In genomic region chr3:50575372-50575771, GRCh38 we compare ENCODE assay signal across 15 cellular contexts. TPM values are rescaled to one million over a fixed set of nuclear protein-coding genes. Genes with fewer than 3 reads are reported as not detected.
DNase-seq lines count a peak whose midpoint lies in the region; ATAC-seq and TF ChIP-seq lines count a peak whose summit lies in the region.
"Had no signal": no experiment of that assay in that cellular context is flagged by ENCODE, and none has a peak within 500 bp of the region (broad histone marks: within the 10 kb centered on the region; RNA-seq: fewer than 3 reads in every experiment).

No MANE protein-coding gene starts in this region.

- no peak for ATAC-seq in activated CD8-positive, alpha-beta T cell treated with anti-CD3 and anti-CD28 coated beads, Interleukin-2, amount 10 ng/mL, durations not matched to agents 7 days and 5 days
- no peak for ATAC-seq in HG03039 (IDR thresholded peaks at IDR 0.05; ENCODE audit: unreplicated experiment)
- ATAC-seq in HG03342 (IDR thresholded peaks at IDR 0.05; ENCODE audit: unreplicated experiment): no peak
- ATAC-seq: left lobe of liver, upper lobe of right lung, WTC11 had no signal

- peak; percentile 52 for DNase-seq in AG20443 (ENCODE audit: low spot score)
- DNase-seq in EH (ENCODE audit: low read depth): peak; percentile 44
- DNase-seq in activated CD8-positive, alpha-beta T cell treated with anti-CD3 and anti-CD28 coated beads, Interleukin-2, amount 10 ng/mL, durations not matched to agents 7 days and 5 days: no peak
- DNase-seq in fibroblast of the aortic adventitia (ENCODE audit: low read depth): peak; percentile 25
- no peak for DNase-seq in NCI-H1105 (lab: John Stamatoyannopoulos, UW)
- DNase-seq in posterior vena cava (ENCODE audit: low spot score): no peak
- DNase-seq: activated gamma-delta T cell, hippocampal formation, NCI-H1092 treated with DMSO at 0.1 percent for 48 hours, NCI-H226, upper lobe of right lung had no signal

- H3K27ac Mint-ChIP-seq in activated CD8-positive, alpha-beta T cell treated with anti-CD3 and anti-CD28 coated beads, Interleukin-2, amount 10 ng/mL, durations not matched to agents 7 days and 5 days: peak overlapping the region; percentile 93
- H3K27ac Mint-ChIP-seq: WTC11 had no signal

- H3K4me3 ChIP-seq in fibroblast of the aortic adventitia (ENCODE audit: low read depth, low read length): no peak overlapping the region
- H3K4me3 ChIP-seq: upper lobe of right lung had no signal

- CTCF ChIA-PET in activated CD8-positive, alpha-beta T cell treated with anti-CD3 and anti-CD28 coated beads, Interleukin-2, amount 10 ng/mL, durations not matched to agents 7 days and 5 days (lab: Charles Lee): interaction anchor here (12.9 to 24.5 kb wide), 2 partner anchors 15 to 35 kb away, joined by 387 to 1321 read pairs; partner anchors contain the start of genes CISH and MAPKAPK3

- no peak for TF ChIP-seq CTCF in fibroblast of the aortic adventitia (IDR thresholded peaks at IDR 0.05; ENCODE audit: insufficient read depth, low read length)

- H3K4me3 Mint-ChIP-seq in activated CD8-positive, alpha-beta T cell treated with anti-CD3 and anti-CD28 coated beads, Interleukin-2, amount 10 ng/mL, durations not matched to agents 7 days and 5 days: peak overlapping the region; percentile 95
- H3K4me3 Mint-ChIP-seq: WTC11 had no signal

- peaks cover 2% of the 10 kb centered on the region for H3K27me3 Mint-ChIP-seq in activated CD8-positive, alpha-beta T cell treated with anti-CD3 and anti-CD28 coated beads, Interleukin-2, amount 10 ng/mL, durations not matched to agents 7 days and 5 days (ENCODE audit: low read depth)

- peaks cover 89% of the 10 kb centered on the region for H3K36me3 Mint-ChIP-seq in activated CD8-positive, alpha-beta T cell treated with anti-CD3 and anti-CD28 coated beads, Interleukin-2, amount 10 ng/mL, durations not matched to agents 7 days and 5 days (ENCODE audit: low read depth)
- H3K36me3 Mint-ChIP-seq: WTC11 had no signal

- no peaks in the 10 kb centered on the region for H3K9me3 Mint-ChIP-seq in activated CD8-positive, alpha-beta T cell treated with anti-CD3 and anti-CD28 coated beads, Interleukin-2, amount 10 ng/mL, durations not matched to agents 7 days and 5 days (ENCODE audit: insufficient read depth)
- H3K9me3 Mint-ChIP-seq: WTC11 had no signal

- peaks cover 97% of the 10 kb centered on the region for H3K4me1 Mint-ChIP-seq in activated CD8-positive, alpha-beta T cell treated with anti-CD3 and anti-CD28 coated beads, Interleukin-2, amount 10 ng/mL, durations not matched to agents 7 days and 5 days (ENCODE audit: low read depth)

- intact Hi-C loops in posterior vena cava (cut with DNase I): loop anchor here in 1 of 2 donors (10.0 kb wide), 1 partner anchor 799 kb away; no protein-coding TSS in a partner anchor

- POLR2A ChIA-PET in activated CD8-positive, alpha-beta T cell treated with anti-CD3 and anti-CD28 coated beads, Interleukin-2, amount 10 ng/mL, durations not matched to agents 7 days and 5 days (lab: Charles Lee): interaction anchor here (1.5 to 15.9 kb wide), 3 partner anchors 15 to 35 kb away, joined by 4 to 1664 read pairs (median 612); partner anchors contain the start of genes CISH and MAPKAPK3

RNA-seq across cellular contexts. Expression of gene HEMK1, which starts 6.0 kb away (rescaled TPM):
- 10 to 100 TPM; 83.3 to 86.0 TPM for total RNA-seq in activated CD8-positive, alpha-beta T cell treated with anti-CD3 and anti-CD28 coated beads, Interleukin-2, amount 10 ng/mL, durations not matched to agents 7 days and 5 days
- 5.0 and 14.4 TPM in 2 replicates for total RNA-seq in fibroblast of the aortic adventitia (ENCODE audit: low replicate concordance)
- total RNA-seq in posterior vena cava: 10 to 100 TPM; 10.9 to 12.6 TPM

RNA-seq across cellular contexts. Expression of gene C3orf18, which starts 7.8 kb away (rescaled TPM):
- 10 to 100 TPM; 58.5 to 61.6 TPM for total RNA-seq in activated CD8-positive, alpha-beta T cell treated with anti-CD3 and anti-CD28 coated beads, Interleukin-2, amount 10 ng/mL, durations not matched to agents 7 days and 5 days
- 13.3 and 16.4 TPM in 2 replicates for total RNA-seq in fibroblast of the aortic adventitia (ENCODE audit: low replicate concordance)
- 10 to 100 TPM in 1 of 2 donors, 1 to 10 TPM in 1; 9.8 to 11.4 TPM for total RNA-seq in posterior vena cava

RNA-seq across cellular contexts. Expression of gene CISH, which starts 36.2 kb away (rescaled TPM):
- 100 to 1,000 TPM; 380 to 394 TPM for total RNA-seq in activated CD8-positive, alpha-beta T cell treated with anti-CD3 and anti-CD28 coated beads, Interleukin-2, amount 10 ng/mL, durations not matched to agents 7 days and 5 days
- total RNA-seq in fibroblast of the aortic adventitia (ENCODE audit: low replicate concordance): 0.98 and 1.4 TPM in 2 replicates
- 10 to 100 TPM in 1 of 2 donors, 1 to 10 TPM in 1; 8.6 to 12.5 TPM for total RNA-seq in posterior vena cava

RNA-seq across cellular contexts. Expression of gene MAPKAPK3, which starts 41.6 kb away (rescaled TPM):
- 100 to 1,000 TPM; 224 to 225 TPM for total RNA-seq in activated CD8-positive, alpha-beta T cell treated with anti-CD3 and anti-CD28 coated beads, Interleukin-2, amount 10 ng/mL, durations not matched to agents 7 days and 5 days
- total RNA-seq in fibroblast of the aortic adventitia (ENCODE audit: low replicate concordance) (16.0 and 55.2 TPM in 2 replicates), posterior vena cava (10 to 100 TPM; 21.8 to 32.9 TPM)

Comparison
In these comparisons a context has a peak if more than half of its experiments do, and no peak if none do; other contexts are left out.
1. DNase-seq: peak in AG20443 (single experiment), EH (single experiment) and fibroblast of the aortic adventitia (single experiment); none in activated CD8-positive, alpha-beta T cell treated with anti-CD3 and anti-CD28 coated beads, Interleukin-2, amount 10 ng/mL, durations not matched to agents 7 days and 5 days (single experiment), NCI-H1105 (single experiment) and posterior vena cava (single experiment).
2. RNA of gene CISH, which starts 36.2 kb away (total RNA-seq): 380 to 394 TPM in activated CD8-positive, alpha-beta T cell treated with anti-CD3 and anti-CD28 coated beads, Interleukin-2, amount 10 ng/mL, durations not matched to agents 7 days and 5 days; 8.6 to 12.5 TPM in posterior vena cava and 0.98 to 1.4 TPM in fibroblast of the aortic adventitia; every median in the first group is over 10 times any median in the second.